Comparison of ENCODE assay signal across 8 cellular contexts in the genomic region with DNA sequence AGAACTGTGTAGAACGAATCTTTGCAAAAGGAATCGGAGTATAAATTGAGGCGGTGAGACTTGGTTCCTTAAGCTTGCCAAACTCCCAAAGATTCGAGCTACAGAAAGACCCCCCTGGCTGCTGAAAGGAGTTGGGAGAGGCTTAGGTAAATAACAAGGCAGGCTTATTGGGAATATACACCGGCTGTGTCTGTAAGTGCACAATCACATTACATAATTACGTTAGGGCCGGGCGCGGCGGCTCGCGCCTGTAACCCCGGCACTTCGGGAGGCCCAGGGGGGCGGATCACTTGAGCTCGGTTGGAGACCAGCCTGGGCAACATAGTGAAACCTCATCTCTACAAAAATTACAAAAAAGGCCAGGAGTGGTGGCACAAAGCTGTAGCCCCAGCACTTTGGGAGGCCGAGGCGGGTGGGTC. TPM values are rescaled to one million over a fixed set of nuclear protein-coding genes. Genes with fewer than 3 reads are reported as not detected.
DNase-seq lines count a peak whose midpoint lies in the region; ATAC-seq and TF ChIP-seq lines count a peak whose summit lies in the region.

No MANE protein-coding gene starts in this region.

- peak overlapping the region; percentile 84; the same call in 1 of the 2 replicates for H3K27ac ChIP-seq in PC-3 (ENCODE audit: low read length)

- peak overlapping the region; percentile 46; the same call in 1 of the 2 replicates for H3K9ac ChIP-seq in PC-3 (ENCODE audit: low read length)

- peak; percentile 42 for ATAC-seq in PC-3
- ATAC-seq in naive thymus-derived CD8-positive, alpha-beta T cell = peak; percentile 21 to 31
- ATAC-seq in GM19467 (IDR thresholded peaks at IDR 0.05; ENCODE audit: unreplicated experiment) = no peak

- H4K20me1 ChIP-seq in PC-3 (ENCODE audit: low read length) = no peaks in the 10 kb centered on the region

- CTCF ChIA-PET in PC-3 (lab: Charles Lee) = interaction anchor here (0.7 kb wide), 1 partner anchor 43 kb away, joined by 3 read pairs; no protein-coding TSS in a partner anchor

- peak overlapping the region; percentile 67 for H3K4me3 ChIP-seq in PC-3 (ENCODE audit: low read length)

- peaks cover 7% of the 10 kb centered on the region; the same call in 1 of the 2 replicates for H3K4me1 ChIP-seq in PC-3 (ENCODE audit: insufficient read depth, low read length)

- intact Hi-C loops in PC-3 (cut with micrococcal nuclease) = loop anchor here (5.0 kb wide), 1 partner anchor 91 kb away; no protein-coding TSS in a partner anchor

- peak overlapping the region; percentile 83 for H2AFZ ChIP-seq in PC-3 (ENCODE audit: low read length)

- H3K9me3 Mint-ChIP-seq in naive thymus-derived CD8-positive, alpha-beta T cell = no peaks in the 10 kb centered on the region

- H3K27me3 Mint-ChIP-seq in naive thymus-derived CD8-positive, alpha-beta T cell = peaks cover 0 to 12% (median 1%) of the 10 kb centered on the region in 5 donors

- POLR2A ChIA-PET in PC-3 (lab: Charles Lee; ENCODE audit: unreplicated experiment) = no interaction called here
- POLR2A ChIA-PET in naive thymus-derived CD8-positive, alpha-beta T cell (lab: Charles Lee) = interaction anchor here (0.9 to 3.5 kb wide), 4 partner anchors 12 to 238 kb away, joined by 3 to 13 read pairs (median 8); partner anchors contain the start of genes TMEM160 and ZC3H4

- no peak for TF ChIP-seq CTCF in PC-3 (conservative IDR thresholded peaks at IDR 0.05; ENCODE audit: low read depth, low read length)

- peak; percentile 16 for DNase-seq in activated effector memory CD4-positive, alpha-beta T cell treated with Interleukin-2 at 50 U/mL for 16 hours
- no peak for DNase-seq in activated effector memory CD4-positive, alpha-beta T cell treated with anti-CD3 and anti-CD28 coated beads, Interleukin-2, amount 50 U/mL, for 16 hours
- DNase-seq in PC-3 (peak; percentile 25), ecto neural progenitor cell (ENCODE audit: low spot score) (peak; percentile 58)
- peak in 1 of 10 donors; percentile 25 for DNase-seq in naive thymus-derived CD8-positive, alpha-beta T cell
- DNase-seq in effector CD8-positive, alpha-beta T cell (lab: John Stamatoyannopoulos, UW) = no peak
- no peak for DNase-seq in stimulated activated CD4-positive, alpha-beta T cell treated with anti-CD3 and anti-CD28 coated beads, Interleukin-4, amount 100 ng/mL, for 24 hours

- no peaks in the 10 kb centered on the region for H3K9me3 ChIP-seq in PC-3 (ENCODE audit: low read length)

- H3K36me3 ChIP-seq in PC-3 (ENCODE audit: low read depth, low read length) = no peaks in the 10 kb centered on the region

- H3K9me2 ChIP-seq in PC-3 (replicated peaks; ENCODE audit: low read length) = no peaks in the 10 kb centered on the region

- H3F3A ChIP-seq in PC-3 (ENCODE audit: low read length, unreplicated experiment) = no peaks in the 10 kb centered on the region

- H3K4me2 ChIP-seq in PC-3 (ENCODE audit: low read length) = peak overlapping the region; percentile 86

- peaks cover 10 to 23% (median 16%) of the 10 kb centered on the region in 4 donors for H3K4me1 Mint-ChIP-seq in naive thymus-derived CD8-positive, alpha-beta T cell

- H3K27ac Mint-ChIP-seq in naive thymus-derived CD8-positive, alpha-beta T cell = peak overlapping the region; percentile 46 to 91 (median 86)

- peaks cover 0 to 2% (median 0%) of the 10 kb centered on the region in 3 donors for H3K36me3 Mint-ChIP-seq in naive thymus-derived CD8-positive, alpha-beta T cell

- H3K79me2 ChIP-seq in PC-3 (ENCODE audit: low read length) = no peaks in the 10 kb centered on the region

- H3K27me3 ChIP-seq in PC-3 (ENCODE audit: low read length) = no peaks in the 10 kb centered on the region

- TSS peak; percentile 84 for BruUV-seq in PC-3 (replicated peaks; lab: Mats Ljungman, UMichigan)

- peak overlapping the region; percentile 80 to 96 (median 92) for H3K4me3 Mint-ChIP-seq in naive thymus-derived CD8-positive, alpha-beta T cell

RNA-seq across cellular contexts. Expression of gene TMEM160, which starts 12.2 kb away (rescaled TPM):
- total RNA-seq in PC-3 (2014; rRNA removed) = 121 and 125 TPM in 2 replicates
- 10 to 100 TPM; 30.1 to 31.7 TPM for total RNA-seq in naive thymus-derived CD8-positive, alpha-beta T cell
- 100 to 1,000 TPM; 118 to 154 (median 144) TPM for polyA plus RNA-seq in naive thymus-derived CD8-positive, alpha-beta T cell

RNA-seq across cellular contexts. Expression of gene NPAS1, which starts 16.6 kb away (rescaled TPM):
- total RNA-seq in PC-3 (2014; rRNA removed) = 1.1 and 1.6 TPM in 2 replicates
- total RNA-seq in naive thymus-derived CD8-positive, alpha-beta T cell = 1 to 10 TPM in 1 of 2 experiments, under 1 TPM in 1; 0.62 to 1.1 TPM
- under 1 TPM; 0.16 to 0.60 (median 0.22) TPM for polyA plus RNA-seq in naive thymus-derived CD8-positive, alpha-beta T cell

Comparison
In these comparisons a context has a peak if more than half of its experiments do, and no peak if none do; other contexts are left out.
1. DNase-seq: peak in activated effector memory CD4-positive, alpha-beta T cell treated with Interleukin-2 at 50 U/mL for 16 hours (single experiment), PC-3 (single experiment) and ecto neural progenitor cell (single experiment); none in activated effector memory CD4-positive, alpha-beta T cell treated with anti-CD3 and anti-CD28 coated beads, Interleukin-2, amount 50 U/mL, for 16 hours (single experiment), effector CD8-positive, alpha-beta T cell (single experiment) and stimulated activated CD4-positive, alpha-beta T cell treated with anti-CD3 and anti-CD28 coated beads, Interleukin-4, amount 100 ng/mL, for 24 hours (single experiment).